ENCODE assay signal across 6 cellular contexts in genomic region chr6:160768101-160768500, GRCh38.
"Had no signal": no experiment of that assay in that cellular context is flagged by ENCODE, and none has a peak within 500 bp of the region (broad histone marks: within the 10 kb centered on the region; RNA-seq: fewer than 3 reads in every experiment).

No MANE protein-coding gene starts in this region.

- H3K36me3 ChIP-seq: colonic mucosa, tibial nerve had no signal

- H3K36me3 Mint-ChIP-seq: activated CD8-positive, alpha-beta memory T cell treated with anti-CD3 and anti-CD28 coated beads, Interleukin-2, amount 10 ng/mL, durations not matched to agents 7 days and 5 days; memory B cell had no signal

- H3K27ac Mint-ChIP-seq: activated CD8-positive, alpha-beta memory T cell treated with anti-CD3 and anti-CD28 coated beads, Interleukin-2, amount 10 ng/mL, durations not matched to agents 7 days and 5 days; memory B cell had no signal

- H3K27ac ChIP-seq: body of pancreas, colonic mucosa, tibial nerve, VCaP had no signal

- H3K4me1 ChIP-seq: colonic mucosa had no signal

- H3K27me3 ChIP-seq: body of pancreas had no signal

- H3K4me3 Mint-ChIP-seq: activated CD8-positive, alpha-beta memory T cell treated with anti-CD3 and anti-CD28 coated beads, Interleukin-2, amount 10 ng/mL, durations not matched to agents 7 days and 5 days had no signal

- H3K9me3 ChIP-seq: body of pancreas, colonic mucosa, tibial nerve had no signal

- H3K9me3 Mint-ChIP-seq: memory B cell had no signal
